In the genomic region with DNA sequence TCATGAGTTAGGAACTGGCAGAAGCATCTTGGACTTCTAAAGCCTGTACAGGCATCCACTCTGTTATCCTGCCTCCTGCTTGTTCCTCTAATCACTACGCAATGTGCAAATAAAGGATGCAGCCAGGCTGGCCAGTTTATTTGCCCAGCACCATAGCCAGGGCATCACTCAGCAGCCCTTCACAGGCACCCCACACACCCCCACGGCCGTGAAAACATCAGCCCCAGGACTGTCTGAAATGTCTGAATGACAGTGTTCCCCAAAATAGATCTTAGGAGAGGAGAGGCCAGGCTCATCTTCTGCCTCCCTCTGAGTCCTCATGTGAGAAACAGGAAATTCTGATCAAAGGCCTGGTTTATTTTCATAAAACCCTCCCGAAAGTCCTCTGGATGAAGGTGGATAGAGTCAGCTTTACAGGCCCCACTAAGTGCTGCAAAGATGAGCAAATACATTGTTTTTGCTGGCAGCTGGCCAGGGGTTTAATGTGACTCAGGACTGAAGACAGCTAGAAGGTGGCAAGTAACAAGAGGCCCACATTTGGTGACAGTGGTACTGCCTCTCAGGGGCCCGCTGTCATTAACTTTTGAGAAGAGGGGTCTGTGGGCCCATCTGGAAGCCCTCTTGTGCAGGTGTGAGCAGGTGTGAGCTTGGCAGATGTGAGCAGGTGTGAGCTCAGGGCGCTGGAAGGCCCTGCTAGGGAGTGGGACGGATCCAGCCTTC, we compare ENCODE assay signal across 13 cellular contexts. TPM values are rescaled to one million over a fixed set of nuclear protein-coding genes. Genes with fewer than 3 reads are reported as not detected.
DNase-seq lines count a peak whose midpoint lies in the region; ATAC-seq, FAIRE-seq and TF ChIP-seq lines count a peak whose summit lies in the region.
"Had no signal": no experiment of that assay in that cellular context is flagged by ENCODE, and none has a peak within 500 bp of the region (broad histone marks: within the 10 kb centered on the region; RNA-seq: fewer than 3 reads in every experiment).

No MANE protein-coding gene starts in this region.

- DNase-seq in HS-5 (ENCODE audit: low read depth) = peak; percentile 14
- DNase-seq in activated CD4-positive, alpha-beta T cell treated with anti-CD3 and anti-CD28 coated beads, Interleukin-2, amount 10 ng/mL, durations not matched to agents 24 days and 14 days = peak; percentile 71
- peak; percentile 17 for DNase-seq in kidney
- DNase-seq in Right ventricle myocardium inferior (ENCODE audit: missing footprints) = no peak
- no peak for DNase-seq in medulla oblongata (ENCODE audit: extremely low spot score)
- DNase-seq: aorta, heart left ventricle, testis had no signal

- H3K4me3 ChIP-seq in BLaER1 = no peak overlapping the region
- H3K4me3 ChIP-seq in kidney (ENCODE audit: low read length in 2 of 2) = no peak overlapping the region
- H3K4me3 ChIP-seq: heart left ventricle, SK-N-MC, testis had no signal

- H3K4me1 ChIP-seq in BLaER1 (peaks cover 35% of the 10 kb centered on the region), kidney (ENCODE audit: control insufficient read depth in 1 of 2, insufficient read depth in 1 of 2, low read depth in 1 of 2, low read length in 2 of 2) (no peaks in the 10 kb centered on the region)
- H3K4me1 ChIP-seq: heart left ventricle, testis had no signal

- peak overlapping the region; percentile 66 for H3K4me2 ChIP-seq in BLaER1

- H3K27me3 Mint-ChIP-seq in activated CD4-positive, alpha-beta T cell treated with anti-CD3 and anti-CD28 coated beads, Interleukin-2, amount 10 ng/mL, durations not matched to agents 24 days and 14 days = no peaks in the 10 kb centered on the region
- H3K27me3 Mint-ChIP-seq: IgD-negative memory B cell had no signal

- no peaks in the 10 kb centered on the region for H3K9me3 Mint-ChIP-seq in activated CD4-positive, alpha-beta T cell treated with anti-CD3 and anti-CD28 coated beads, Interleukin-2, amount 10 ng/mL, durations not matched to agents 24 days and 14 days
- H3K9me3 Mint-ChIP-seq: IgD-negative memory B cell had no signal

- no peak overlapping the region for H3K27ac ChIP-seq in BLaER1
- H3K27ac ChIP-seq in kidney (ENCODE audit: low read depth in 2 of 2, low read length in 2 of 2) = no peak overlapping the region
- H3K27ac ChIP-seq: heart left ventricle, SK-N-MC, testis had no signal

- no peak for FAIRE-seq in kidney (lab: Jason Lieb, UNC)

- intact Hi-C loops in activated CD4-positive, alpha-beta T cell treated with anti-CD3 and anti-CD28 coated beads, Interleukin-2, amount 10 ng/mL, durations not matched to agents 24 days and 14 days (cut with micrococcal nuclease) = loop anchor here (1.0 to 2.0 kb wide), 3 partner anchors 13 to 32 kb away; no protein-coding TSS in a partner anchor
- intact Hi-C loops in kidney (cut with DNase I) = no loop called here
- intact Hi-C loops in Right ventricle myocardium inferior (cut with DNase I) = no loop called here

- peak overlapping the region; percentile 73 for H3K27ac Mint-ChIP-seq in activated CD4-positive, alpha-beta T cell treated with anti-CD3 and anti-CD28 coated beads, Interleukin-2, amount 10 ng/mL, durations not matched to agents 24 days and 14 days

- no peak for ATAC-seq in GM19467 (IDR thresholded peaks at IDR 0.05; ENCODE audit: unreplicated experiment)
- ATAC-seq in Right ventricle myocardium inferior = no peak
- no peak for ATAC-seq in GM19328 (IDR thresholded peaks at IDR 0.05; ENCODE audit: unreplicated experiment)
- ATAC-seq: heart left ventricle had no signal

- H3K4me3 Mint-ChIP-seq in activated CD4-positive, alpha-beta T cell treated with anti-CD3 and anti-CD28 coated beads, Interleukin-2, amount 10 ng/mL, durations not matched to agents 24 days and 14 days = peak overlapping the region; percentile 22

- H4K20me1 ChIP-seq in BLaER1 = no peaks in the 10 kb centered on the region

- H3K4me1 Mint-ChIP-seq in activated CD4-positive, alpha-beta T cell treated with anti-CD3 and anti-CD28 coated beads, Interleukin-2, amount 10 ng/mL, durations not matched to agents 24 days and 14 days = peaks cover 37% of the 10 kb centered on the region

- H3K9me3 ChIP-seq in BLaER1 (no peaks in the 10 kb centered on the region), kidney (ENCODE audit: control insufficient read depth in 1 of 2, low read length in 2 of 2) (no peaks in the 10 kb centered on the region)
- H3K9me3 ChIP-seq: heart left ventricle, testis had no signal

- no peaks in the 10 kb centered on the region for H3K36me3 Mint-ChIP-seq in activated CD4-positive, alpha-beta T cell treated with anti-CD3 and anti-CD28 coated beads, Interleukin-2, amount 10 ng/mL, durations not matched to agents 24 days and 14 days (ENCODE audit: low read depth)
- H3K36me3 Mint-ChIP-seq: IgD-negative memory B cell had no signal

- H3K36me3 ChIP-seq in BLaER1 (no peaks in the 10 kb centered on the region), kidney (ENCODE audit: control insufficient read depth in 1 of 2, insufficient read depth in 2 of 2, low read length in 2 of 2) (no peaks in the 10 kb centered on the region)

- H3K27me3 ChIP-seq in BLaER1 = no peaks in the 10 kb centered on the region
- H3K27me3 ChIP-seq: heart left ventricle, testis had no signal

- no peak for TF ChIP-seq CTCF in kidney (IDR thresholded peaks at IDR 0.05; ENCODE audit: borderline replicate concordance, extremely low read depth, insufficient read depth)

- H3K9ac ChIP-seq in BLaER1 (no peak overlapping the region; the same call in 1 of the 2 replicates), kidney (ENCODE audit: low read length in 2 of 2) (no peak overlapping the region)

RNA-seq across cellular contexts. Expression of a gene that starts 32.9 kb away (rescaled TPM):
- total RNA-seq in activated CD4-positive, alpha-beta T cell treated with anti-CD3 and anti-CD28 coated beads, Interleukin-2, amount 10 ng/mL, durations not matched to agents 24 days and 14 days = not detected in 2 replicates
- total RNA-seq in kidney = 1.7 TPM
- polyA plus RNA-seq in kidney (ENCODE audit: insufficient read depth, low read depth, low replicate concordance) = 0.32 TPM
- total RNA-seq in Right ventricle myocardium inferior = not detected
- total RNA-seq: aorta had no signal
- polyA plus RNA-seq: IgD-negative memory B cell had no signal

Comparison
In these comparisons a context has a peak if more than half of its experiments do, and no peak if none do; other contexts are left out.
1. DNase-seq: peak in HS-5 (single experiment), activated CD4-positive, alpha-beta T cell treated with anti-CD3 and anti-CD28 coated beads, Interleukin-2, amount 10 ng/mL, durations not matched to agents 24 days and 14 days (single experiment) and kidney (single experiment); none in Right ventricle myocardium inferior (single experiment) and medulla oblongata (single experiment).